Comparison of ENCODE assay signal across 19 cellular contexts in the genomic region with DNA sequence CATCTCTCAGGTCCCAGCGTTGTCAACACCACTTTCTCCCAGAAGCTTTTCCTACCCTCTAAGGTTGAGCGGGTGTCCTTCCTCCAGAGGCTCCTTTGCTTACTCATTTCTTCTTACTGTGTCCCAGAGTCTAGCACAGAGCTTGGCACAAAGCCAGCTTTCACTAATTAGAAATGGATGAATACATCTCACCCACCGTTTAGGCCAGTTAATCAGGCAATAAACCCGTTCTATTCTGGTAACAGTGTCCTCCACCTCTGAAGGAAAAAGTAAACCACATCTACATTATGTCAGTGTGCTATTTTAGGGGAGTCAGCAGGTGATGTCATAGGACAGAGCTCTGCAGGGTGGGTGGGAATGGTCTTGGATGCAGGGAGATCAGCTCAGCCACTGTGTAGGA.
DNase-seq lines count a peak whose midpoint lies in the region; ATAC-seq, FAIRE-seq and TF ChIP-seq lines count a peak whose summit lies in the region.
"Had no signal": no experiment of that assay in that cellular context is flagged by ENCODE, and none has a peak within 500 bp of the region (broad histone marks: within the 10 kb centered on the region; RNA-seq: fewer than 3 reads in every experiment).

No MANE protein-coding gene starts in this region.

- H3K27ac Mint-ChIP-seq in CD14-positive monocyte, result peak overlapping the region in 1 of 7 donors; percentile 23
- H3K27ac Mint-ChIP-seq: activated naive CD8-positive, alpha-beta T cell treated with anti-CD3 and anti-CD28 coated beads, Interleukin-2, amount 10 ng/mL, durations not matched to agents 7 days and 5 days; stimulated activated memory B cell treated with anti-CD40 and anti-IgM and Interleukin-4, amounts not matched to agents 10 μg/mL and 1 μg/mL and 100 μg/mL, for 72 hours had no signal

- H3K4me2 ChIP-seq in GM12878 (ENCODE audit: control insufficient read depth, insufficient read depth), result no peak overlapping the region

- H3K9me3 Mint-ChIP-seq in CD14-positive monocyte, result peaks cover 0 to under 1% (median 0%) of the 10 kb centered on the region in 7 donors
- H3K9me3 Mint-ChIP-seq: activated naive CD8-positive, alpha-beta T cell treated with anti-CD3 and anti-CD28 coated beads, Interleukin-2, amount 10 ng/mL, durations not matched to agents 7 days and 5 days; stimulated activated memory B cell treated with anti-CD40 and anti-IgM and Interleukin-4, amounts not matched to agents 10 μg/mL and 1 μg/mL and 100 μg/mL, for 72 hours had no signal

- WGBS in GM12878 (ENCODE audit: insufficient coverage, insufficient replicate concordance, low lambda C conversion rate, missing lambda C conversion rate), result 25% methylated on average over 4 of the region's 4 CpGs
- 35 to 44% methylated on average over 4 of the region's 4 CpGs for WGBS in aorta, 2 donors

- DNase-seq in Daoy (ENCODE audit: low read depth), result peak; percentile 25
- peak; percentile 46 for DNase-seq in M059J (ENCODE audit: low read depth)
- no peak for DNase-seq in GM12878 (ENCODE audit: low read depth, low spot score)
- peak; percentile 22 for DNase-seq in left kidney (ENCODE audit: low read depth, low spot score)
- no peak for DNase-seq in CD14-positive monocyte (ENCODE audit: low spot score)
- no peak for DNase-seq in aorta
- DNase-seq in activated CD4-positive, CD25-positive, alpha-beta regulatory T cell (lab: John Stamatoyannopoulos, UW), result no peak
- DNase-seq: activated CD4-positive, alpha-beta T cell treated with anti-CD3 and anti-CD28 coated beads for 48 hours; activated naive CD8-positive, alpha-beta T cell treated with anti-CD3 and anti-CD28 coated beads, Interleukin-2, amount 10 ng/mL, durations not matched to agents 7 days and 5 days; GOT3; hypothalamus; lower lobe of right lung; NCI-H1417 treated with DMSO at 0.1 percent for 48 hours; NCI-H510A treated with DMSO at 0.1 percent for 48 hours; T-helper 2 cell; upper lobe of right lung had no signal

- no peak for FAIRE-seq in GM12878 (lab: Jason Lieb, UNC)

- no TSS peak for BruUV-seq in GM12878 (replicated peaks; lab: Mats Ljungman, UMichigan)

- H3K27ac ChIP-seq in GM12878 (ENCODE audit: control insufficient read depth, insufficient read depth), result no peak overlapping the region
- H3K27ac ChIP-seq in aorta (ENCODE audit: low read depth in 1 of 2, low read length in 2 of 2), result no peak overlapping the region
- H3K27ac ChIP-seq: lower lobe of right lung, upper lobe of right lung had no signal

- TF ChIP-seq RAD21 in GM12878 (IDR thresholded peaks at IDR 0.05; ENCODE audit: insufficient read depth, low read depth, low read length), result no peak

- POLR2A ChIA-PET in GM12878 (lab: Charles Lee), result no interaction called here

- H3K4me3 ChIP-seq in GM12878 (no peak overlapping the region), aorta (ENCODE audit: low read length in 2 of 2) (no peak overlapping the region)
- H3K4me3 ChIP-seq: lower lobe of right lung, upper lobe of right lung had no signal

- H3K27me3 ChIP-seq in GM12878 (replicated peaks in 1 of 2; ENCODE audit: control insufficient read depth in 2 of 2, insufficient read depth in 2 of 2, low read length in 1 of 2), result 0 out of 4 replicates have a peak, but pooled peaks cover 0 to 3% of the 10 kb centered on the region in 2 experiments
- no peaks in the 10 kb centered on the region for H3K27me3 ChIP-seq in aorta (ENCODE audit: control insufficient read depth in 1 of 2, insufficient read depth in 2 of 2, low read length in 1 of 2)
- H3K27me3 ChIP-seq: upper lobe of right lung had no signal

- CTCF ChIA-PET in GM12878 (lab: Yijun Ruan, JAX), result interaction anchor here (3.6 kb wide), 1 partner anchor 12 kb away, joined by 14 read pairs; no protein-coding TSS in a partner anchor

- no peaks in the 10 kb centered on the region for H4K20me1 ChIP-seq in GM12878 (ENCODE audit: control insufficient read depth, insufficient read depth)

- ATAC-seq in GM12878 (peak; percentile 16; the same call in 1 of the 3 replicates), GM18498 (IDR thresholded peaks at IDR 0.05; ENCODE audit: unreplicated experiment) (no peak), aorta (ENCODE audit: low FRiP score) (no peak)
- ATAC-seq: lower lobe of right lung; sciatic nerve; stimulated activated memory B cell treated with anti-CD40 and anti-IgM and Interleukin-4, amounts not matched to agents 10 μg/mL and 1 μg/mL and 100 μg/mL, for 72 hours; upper lobe of right lung had no signal

- TF ChIP-seq EP300 in GM12878 (IDR thresholded peaks at IDR 0.05; ENCODE audit: borderline replicate concordance in 1 of 2, control insufficient read depth in 1 of 2, low read depth in 2 of 2, low read length in 2 of 2), result no peak

- no peaks in the 10 kb centered on the region for H3K79me2 ChIP-seq in GM12878 (ENCODE audit: control insufficient read depth, insufficient read depth, low read length)

- H3K9me3 ChIP-seq in GM12878 (replicated peaks; ENCODE audit: control insufficient read depth, insufficient read depth, low read length) (no peaks in the 10 kb centered on the region), aorta (ENCODE audit: control insufficient read depth, low read length) (no peaks in the 10 kb centered on the region)
- H3K9me3 ChIP-seq: lower lobe of right lung, upper lobe of right lung had no signal

- TF ChIP-seq CTCF in GM12878 (IDR thresholded peaks at IDR 0.05 in 2 of 3, conservative IDR thresholded peaks at IDR 0.05 in 1 of 3; ENCODE audit: control insufficient read depth in 2 of 3, extremely low read depth in 1 of 3, insufficient read depth in 1 of 3, low read depth in 3 of 3, low read length in 3 of 3) (no peak), CD14-positive monocyte (IDR thresholded peaks at IDR 0.05) (no peak)

- intact Hi-C loops in GM12878 (cut with micrococcal nuclease; ENCODE audit: unreplicated experiment) (loop anchor here (5.0 to 10.0 kb wide), 3 partner anchors 287 to 1097 kb away; no protein-coding TSS in a partner anchor), CD14-positive monocyte (cut with micrococcal nuclease) (no loop called here), aorta (cut with DNase I) (no loop called here)

- no peak overlapping the region for H3K9ac ChIP-seq in GM12878 (ENCODE audit: control insufficient read depth, insufficient read depth, low read length)

- H3K4me1 Mint-ChIP-seq in CD14-positive monocyte, result no peaks in the 10 kb centered on the region
- H3K4me1 Mint-ChIP-seq: stimulated activated memory B cell treated with anti-CD40 and anti-IgM and Interleukin-4, amounts not matched to agents 10 μg/mL and 1 μg/mL and 100 μg/mL, for 72 hours had no signal

- H3K4me3 Mint-ChIP-seq in CD14-positive monocyte, result no peak overlapping the region
- H3K4me3 Mint-ChIP-seq: activated naive CD8-positive, alpha-beta T cell treated with anti-CD3 and anti-CD28 coated beads, Interleukin-2, amount 10 ng/mL, durations not matched to agents 7 days and 5 days; stimulated activated memory B cell treated with anti-CD40 and anti-IgM and Interleukin-4, amounts not matched to agents 10 μg/mL and 1 μg/mL and 100 μg/mL, for 72 hours had no signal

- in situ Hi-C loops in GM12878 (cut with MboI), result no loop called here

- RAD21 ChIA-PET in GM12878 (lab: Charles Lee; ENCODE audit: unreplicated experiment), result no interaction called here

- H3K4me1 ChIP-seq in GM12878 (ENCODE audit: control insufficient read depth, insufficient read depth, low read length) (no peaks in the 10 kb centered on the region), aorta (ENCODE audit: control insufficient read depth in 1 of 2, insufficient read depth in 2 of 2, low read length in 2 of 2) (peaks cover 0 to 3% of the 10 kb centered on the region in 2 donors)
- H3K4me1 ChIP-seq: lower lobe of right lung, upper lobe of right lung had no signal

- SMC1A ChIA-PET in GM12878 (lab: Charles Lee; ENCODE audit: uncharacterized antibody, unreplicated experiment), result no interaction called here

- no peaks in the 10 kb centered on the region for H3K36me3 ChIP-seq in GM12878 (ENCODE audit: control insufficient read depth in 2 of 2, insufficient read depth in 2 of 2, low read length in 1 of 2)
- H3K36me3 ChIP-seq in aorta (ENCODE audit: control insufficient read depth in 1 of 2, insufficient read depth in 2 of 2, low read length in 1 of 2), result no peaks in the 10 kb centered on the region
- H3K36me3 ChIP-seq: lower lobe of right lung, upper lobe of right lung had no signal

- H2AFZ ChIP-seq in GM12878 (ENCODE audit: control insufficient read depth, low read depth, low read length), result no peak overlapping the region

- no peak for TF ChIP-seq POLR2A in GM12878 (IDR thresholded peaks at IDR 0.05; ENCODE audit: low read depth, low read length)

- H3K27me3 Mint-ChIP-seq in CD14-positive monocyte (ENCODE audit: low read depth in 3 of 3), result peaks cover 0 to 4% (median 0%) of the 10 kb centered on the region in 3 donors
- H3K27me3 Mint-ChIP-seq: stimulated activated memory B cell treated with anti-CD40 and anti-IgM and Interleukin-4, amounts not matched to agents 10 μg/mL and 1 μg/mL and 100 μg/mL, for 72 hours had no signal

- peaks cover 0 to 7% of the 10 kb centered on the region in 2 donors for H3K36me3 Mint-ChIP-seq in CD14-positive monocyte
- H3K36me3 Mint-ChIP-seq: activated naive CD8-positive, alpha-beta T cell treated with anti-CD3 and anti-CD28 coated beads, Interleukin-2, amount 10 ng/mL, durations not matched to agents 7 days and 5 days had no signal

TF ChIP-seq in GM12878, 131 proteins besides CTCF, POLR2A, EP300 and RAD21 (continues in another document):
- TF ChIP-seq NR2F1 (conservative IDR thresholded peaks at IDR 0.05) (no peak), ZNF622 (IDR thresholded peaks at IDR 0.05) (no peak)
- TF ChIP-seq, protein P1, sequence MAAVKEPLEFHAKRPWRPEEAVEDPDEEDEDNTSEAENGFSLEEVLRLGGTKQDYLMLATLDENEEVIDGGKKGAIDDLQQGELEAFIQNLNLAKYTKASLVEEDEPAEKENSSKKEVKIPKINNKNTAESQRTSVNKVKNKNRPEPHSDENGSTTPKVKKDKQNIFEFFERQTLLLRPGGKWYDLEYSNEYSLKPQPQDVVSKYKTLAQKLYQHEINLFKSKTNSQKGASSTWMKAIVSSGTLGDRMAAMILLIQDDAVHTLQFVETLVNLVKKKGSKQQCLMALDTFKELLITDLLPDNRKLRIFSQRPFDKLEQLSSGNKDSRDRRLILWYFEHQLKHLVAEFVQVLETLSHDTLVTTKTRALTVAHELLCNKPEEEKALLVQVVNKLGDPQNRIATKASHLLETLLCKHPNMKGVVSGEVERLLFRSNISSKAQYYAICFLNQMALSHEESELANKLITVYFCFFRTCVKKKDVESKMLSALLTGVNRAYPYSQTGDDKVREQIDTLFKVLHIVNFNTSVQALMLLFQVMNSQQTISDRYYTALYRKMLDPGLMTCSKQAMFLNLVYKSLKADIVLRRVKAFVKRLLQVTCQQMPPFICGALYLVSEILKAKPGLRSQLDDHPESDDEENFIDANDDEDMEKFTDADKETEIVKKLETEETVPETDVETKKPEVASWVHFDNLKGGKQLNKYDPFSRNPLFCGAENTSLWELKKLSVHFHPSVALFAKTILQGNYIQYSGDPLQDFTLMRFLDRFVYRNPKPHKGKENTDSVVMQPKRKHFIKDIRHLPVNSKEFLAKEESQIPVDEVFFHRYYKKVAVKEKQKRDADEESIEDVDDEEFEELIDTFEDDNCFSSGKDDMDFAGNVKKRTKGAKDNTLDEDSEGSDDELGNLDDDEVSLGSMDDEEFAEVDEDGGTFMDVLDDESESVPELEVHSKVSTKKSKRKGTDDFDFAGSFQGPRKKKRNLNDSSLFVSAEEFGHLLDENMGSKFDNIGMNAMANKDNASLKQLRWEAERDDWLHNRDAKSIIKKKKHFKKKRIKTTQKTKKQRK (IDR thresholded peaks at IDR 0.05; ENCODE audit: low read depth, low read length), result no peak

Comparison
In these comparisons a context has a peak if more than half of its experiments do, and no peak if none do; other contexts are left out.
1. DNase-seq: peak in Daoy (single experiment), M059J (single experiment) and left kidney (single experiment); none in GM12878 (single experiment), CD14-positive monocyte (single experiment), aorta (0 of 2) and activated CD4-positive, CD25-positive, alpha-beta regulatory T cell (0 of 4).